In the genomic region with DNA sequence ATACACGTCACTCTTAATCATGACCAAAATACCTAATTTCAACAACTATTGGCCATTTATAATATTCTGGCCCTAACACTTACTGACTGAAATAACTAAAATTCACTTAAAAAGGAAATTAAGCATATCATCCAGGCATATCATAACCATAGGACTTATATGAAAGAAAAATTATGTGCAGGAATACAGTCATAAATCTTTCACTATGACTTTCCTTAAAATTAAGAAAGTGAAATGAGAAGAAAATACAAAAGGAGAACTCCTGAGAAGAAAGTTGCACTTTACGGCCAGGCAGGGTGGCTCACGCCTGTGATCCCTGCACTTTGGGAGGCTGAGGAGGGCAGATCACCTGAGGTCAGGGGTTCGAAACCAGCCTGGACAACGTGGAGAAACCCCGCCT, we compare ENCODE assay signal across 23 cellular contexts. TPM values are rescaled to one million over a fixed set of nuclear protein-coding genes. Genes with fewer than 3 reads are reported as not detected.
DNase-seq lines count a peak whose midpoint lies in the region; FAIRE-seq and TF ChIP-seq lines count a peak whose summit lies in the region.
"Had no signal": no experiment of that assay in that cellular context is flagged by ENCODE, and none has a peak within 500 bp of the region (broad histone marks: within the 10 kb centered on the region; RNA-seq: fewer than 3 reads in every experiment).

No MANE protein-coding gene starts in this region.

- no peak overlapping the region for H2BK12ac ChIP-seq in trophoblast cell (ENCODE audit: low read length)

- H3K36me3 Mint-ChIP-seq in HFFc6 (ENCODE audit: low read depth) (peaks cover 9% of the 10 kb centered on the region; the same call in 1 of the 2 replicates), astrocyte (ENCODE audit: low read depth, unreplicated experiment) (no peaks in the 10 kb centered on the region)
- H3K36me3 Mint-ChIP-seq: naive B cell had no signal

- H4K20me1 ChIP-seq in GM23248 (ENCODE audit: insufficient read depth) = 0 out of 2 replicates have a peak, but pooled peaks cover 6% of the 10 kb centered on the region
- peaks cover 76% of the 10 kb centered on the region for H4K20me1 ChIP-seq in astrocyte (ENCODE audit: insufficient read depth, low read length)

- H3K27me3 Mint-ChIP-seq in HFFc6 (ENCODE audit: insufficient read depth) (no peaks in the 10 kb centered on the region; the same call in 1 of the 2 replicates), astrocyte (ENCODE audit: low read depth, unreplicated experiment) (no peaks in the 10 kb centered on the region)
- H3K27me3 Mint-ChIP-seq: CD4-positive, alpha-beta memory T cell; memory B cell; naive B cell had no signal

- H3K27ac Mint-ChIP-seq in HFFc6 (peak overlapping the region; percentile 77), astrocyte (ENCODE audit: unreplicated experiment) (no peak overlapping the region)
- H3K27ac Mint-ChIP-seq: memory B cell had no signal

- H3F3A ChIP-seq in GM23248 (ENCODE audit: insufficient read depth) = peaks cover 38% of the 10 kb centered on the region

- H3K14ac ChIP-seq in trophoblast cell (ENCODE audit: low read length) = no peak overlapping the region

- H3K79me2 ChIP-seq in GM23248 (ENCODE audit: insufficient read depth) = peaks cover 100% of the 10 kb centered on the region
- H3K79me2 ChIP-seq in astrocyte (ENCODE audit: insufficient read depth, low read length) = peaks cover 100% of the 10 kb centered on the region
- peaks cover 2% of the 10 kb centered on the region for H3K79me2 ChIP-seq in trophoblast cell (ENCODE audit: control insufficient read depth, insufficient read depth, low read length, poor library complexity)

- H2BK5ac ChIP-seq in trophoblast cell (ENCODE audit: low read depth, low read length, poor library complexity) = no peak overlapping the region

- H2AFZ ChIP-seq in GM23248 = no peak overlapping the region
- no peak overlapping the region for H2AFZ ChIP-seq in astrocyte (ENCODE audit: low read depth, low read length)
- H2AFZ ChIP-seq in trophoblast cell (ENCODE audit: insufficient read depth, low read length, poor library complexity) = no peak overlapping the region

- WGBS in GM23248 (ENCODE audit: low coverage in 1 of 2, low lambda C conversion rate in 2 of 2, missing lambda C conversion rate in 2 of 2), 2 experiments = 95 to 99% methylated on average over 6 of the region's 6 CpGs
- WGBS in trophoblast cell (ENCODE audit: extremely low coverage, insufficient coverage, insufficient read length) = no CpG with 5 or more reads among the region's 6 CpGs

- no peaks in the 10 kb centered on the region for H3K79me1 ChIP-seq in trophoblast cell (ENCODE audit: low read length)

- H3K4me3 Mint-ChIP-seq in HFFc6 = peak overlapping the region; percentile 73
- peak overlapping the region; percentile 54 for H3K4me3 Mint-ChIP-seq in astrocyte (ENCODE audit: unreplicated experiment)
- H3K4me3 Mint-ChIP-seq: memory B cell, naive B cell had no signal

- H3K18ac ChIP-seq in trophoblast cell (ENCODE audit: low read length) = no peak overlapping the region

- H3K4me1 Mint-ChIP-seq in HFFc6 (ENCODE audit: low read depth) = peaks cover 82% of the 10 kb centered on the region
- peaks cover 36% of the 10 kb centered on the region for H3K4me1 Mint-ChIP-seq in astrocyte (ENCODE audit: low read depth, unreplicated experiment)

- H3K9ac ChIP-seq in GM23248 (no peak overlapping the region), astrocyte (ENCODE audit: low read length) (no peak overlapping the region), trophoblast cell (ENCODE audit: low read length) (no peak overlapping the region)
- H3K9ac ChIP-seq: KMS-11 had no signal

- H2AK5ac ChIP-seq in trophoblast cell (ENCODE audit: low read length) = no peak overlapping the region

- no peak overlapping the region for H4K8ac ChIP-seq in trophoblast cell (ENCODE audit: low read depth, low read length)

- H3K4me2 ChIP-seq in GM23248 (ENCODE audit: unreplicated experiment) (peak overlapping the region; percentile 69), astrocyte (ENCODE audit: low read length) (no peak overlapping the region), trophoblast cell (ENCODE audit: low read length) (no peak overlapping the region)
- H3K4me2 ChIP-seq: KMS-11 had no signal

- H3K27me3 ChIP-seq in GM23248 (replicated peaks; ENCODE audit: insufficient read depth) (no peaks in the 10 kb centered on the region), astrocyte (ENCODE audit: insufficient read depth, low read length) (no peaks in the 10 kb centered on the region), trophoblast cell (ENCODE audit: insufficient read depth, low read length) (no peaks in the 10 kb centered on the region)
- H3K27me3 ChIP-seq: heart left ventricle, pancreas, right lobe of liver, suprapubic skin had no signal

- FAIRE-seq in astrocyte (lab: Jason Lieb, UNC) = no peak
- FAIRE-seq: GM18507, pancreas had no signal

- no peak overlapping the region for H4K91ac ChIP-seq in trophoblast cell (ENCODE audit: low read depth, low read length)

- H3K4ac ChIP-seq in trophoblast cell (ENCODE audit: low read depth, low read length) = peak overlapping the region; percentile 79

- in situ Hi-C loops in GM23248 (cut with MboI) = no loop called here

- H3K9me3 ChIP-seq in GM23248 (ENCODE audit: low read depth) = no peaks in the 10 kb centered on the region
- H3K9me3 ChIP-seq in astrocyte (ENCODE audit: insufficient read depth, low read depth, low read length) = no peaks in the 10 kb centered on the region
- no peaks in the 10 kb centered on the region for H3K9me3 ChIP-seq in trophoblast cell (ENCODE audit: insufficient read depth, low read depth, low read length)
- H3K9me3 ChIP-seq: heart left ventricle, pancreas, right lobe of liver, suprapubic skin had no signal

- H2BK120ac ChIP-seq in trophoblast cell (ENCODE audit: insufficient read depth, low read length, poor library complexity) = no peak overlapping the region

- no peak overlapping the region for H4K12ac ChIP-seq in trophoblast cell (ENCODE audit: low read depth, low read length)

- H3K36me3 ChIP-seq in GM23248 (ENCODE audit: low read depth) (no peaks in the 10 kb centered on the region), astrocyte (ENCODE audit: insufficient read depth, low read length) (no peaks in the 10 kb centered on the region), trophoblast cell (ENCODE audit: control insufficient read depth in 1 of 2, insufficient read depth in 2 of 2, low read length in 2 of 2) (peaks cover 2 to 7% of the 10 kb centered on the region in 2 experiments)
- H3K36me3 ChIP-seq: pancreas, right lobe of liver, suprapubic skin had no signal

- H3K4me3 ChIP-seq in GM23248 (no peak overlapping the region), astrocyte (ENCODE audit: insufficient read depth, low read depth, low read length) (no peak overlapping the region), trophoblast cell (ENCODE audit: low read depth, low read length) (peak overlapping the region; percentile 23)
- H3K4me3 ChIP-seq: heart left ventricle, pancreas, right lobe of liver, suprapubic skin had no signal

- H3K4me1 ChIP-seq in GM23248 (ENCODE audit: insufficient read depth) (peaks cover 60% of the 10 kb centered on the region), astrocyte (ENCODE audit: insufficient read depth, low read length) (peaks cover 3% of the 10 kb centered on the region), trophoblast cell (ENCODE audit: control insufficient read depth in 1 of 2, insufficient read depth in 2 of 2, low read length in 2 of 2) (peaks cover 0 to 2% of the 10 kb centered on the region in 2 experiments)

- H3K23ac ChIP-seq in trophoblast cell (ENCODE audit: low read length) = no peak overlapping the region

- DNase-seq in GM23248 (no peak), HFFc6 (no peak), astrocyte (ENCODE audit: low read depth) (no peak), trophoblast cell (no peak), T-helper 9 cell (no peak), SIG-M5 (lab: John Stamatoyannopoulos, UW) (no peak)
- no peak for DNase-seq in activated CD8-positive, alpha-beta memory T cell treated with anti-CD3 and anti-CD28 coated beads, Interleukin-2, amount 50 U/mL, for 4 hours
- DNase-seq: amygdala; CD4-positive, alpha-beta memory T cell; DMS 273 treated with DMSO at 0.1 percent for 48 hours; HCEC 1CT; heart left ventricle; left colon; naive B cell; NCI-H187; NCI-H526 treated with DMSO at 0.1 percent for 48 hours; pancreas; right lobe of liver; T-helper 1 cell had no signal

- H3K27ac ChIP-seq in GM23248 (peak overlapping the region; percentile 39), astrocyte (ENCODE audit: low read depth, low read length) (no peak overlapping the region), trophoblast cell (ENCODE audit: low read depth, low read length) (no peak overlapping the region)
- H3K27ac ChIP-seq: KMS-11, pancreas, right lobe of liver, suprapubic skin had no signal

- no peak for TF ChIP-seq CTCF in HFFc6 (IDR thresholded peaks at IDR 0.05)
- TF ChIP-seq CTCF in astrocyte (IDR thresholded peaks at IDR 0.05; ENCODE audit: insufficient read depth, low read depth, low read length) = no peak

- H3K9me3 Mint-ChIP-seq in HFFc6 (no peaks in the 10 kb centered on the region), astrocyte (ENCODE audit: unreplicated experiment) (no peaks in the 10 kb centered on the region)
- H3K9me3 Mint-ChIP-seq: memory B cell, naive B cell had no signal

- H3K9me2 ChIP-seq in GM23248 (ENCODE audit: insufficient read depth) = no peaks in the 10 kb centered on the region

RNA-seq across cellular contexts. Expression of a gene that starts 9.4 kb away (rescaled TPM):
- 72.6 and 117 TPM in 2 replicates for total RNA-seq in GM23248 (2014; rRNA removed; shearing (Covaris generic))
- polyA plus RNA-seq in GM23248 (2016; fragmentation: Nextera tagmentation; extraction: Ambion mirVana) = 42.4 and 43.8 TPM in 2 replicates
- 10 to 100 TPM; 41.8 to 47.8 (median 46.0) TPM for total RNA-seq in HFFc6 (2021; fragmentation: NEBNext Ultra II Directional; extraction: Animal tissue kit (Norgen Biotek cat#: 25700))
- 40.0 and 48.4 TPM in 2 replicates for total RNA-seq in astrocyte
- polyA plus RNA-seq in trophoblast cell (2013) = 18.2 and 20.1 TPM in 2 replicates
